28 cellular contexts compared by ENCODE assay signal in the genomic region with DNA sequence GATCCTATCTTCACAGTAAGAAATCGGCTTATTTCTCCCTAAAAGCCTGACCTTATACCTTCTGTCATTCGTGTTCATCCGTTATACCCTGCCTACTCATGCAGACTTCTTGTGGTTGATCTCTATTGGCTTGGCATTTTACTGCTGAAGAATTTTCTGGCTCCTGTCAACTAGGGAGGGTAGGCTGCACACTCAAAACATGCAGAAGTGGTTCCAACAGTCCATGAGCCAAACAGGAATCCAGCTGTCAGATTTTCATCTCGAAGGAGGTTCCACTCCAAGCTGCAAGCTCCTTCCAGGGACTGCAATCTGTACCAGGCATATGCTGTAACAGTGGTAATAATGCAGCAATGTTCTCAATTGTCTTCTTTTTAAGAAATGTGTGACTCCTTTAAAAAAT. TPM values are rescaled to one million over a fixed set of nuclear protein-coding genes. Genes with fewer than 3 reads are reported as not detected.
A peak's percentile ranks its signal among the peaks of the same experiment; 100 is the strongest.
DNase-seq lines count a peak whose midpoint lies in the region; ATAC-seq and TF ChIP-seq lines count a peak whose summit lies in the region.
"Had no signal": no experiment of that assay in that cellular context is flagged by ENCODE, and none has a peak within 500 bp of the region (broad histone marks: within the 10 kb centered on the region; RNA-seq: fewer than 3 reads in every experiment).

No MANE protein-coding gene starts in this region.

- ATAC-seq in lower lobe of right lung = no peak
- ATAC-seq: activated T-cell treated with anti-CD3 and anti-CD28 coated beads, Interleukin-2, amount 50 U/mL, for 4 hours; body of pancreas; left lung; naive thymus-derived CD4-positive, alpha-beta T cell; stimulated activated naive B cell treated with anti-CD40 and anti-IgM and Interleukin-4, amounts not matched to agents 10 μg/mL and 1 μg/mL and 100 μg/mL, for 72 hours had no signal

- H3K27ac ChIP-seq in lower lobe of right lung (no peak overlapping the region), A673 (ENCODE audit: low read depth, low read length, poor library complexity, severe bottlenecking) (no peak overlapping the region)
- H3K27ac ChIP-seq: BLaER1, body of pancreas, esophagus squamous epithelium, left lung had no signal

- DNase-seq in Ammon's horn (ENCODE audit: low spot score) (peak; percentile 30), OCI-M1 (lab: John Stamatoyannopoulos, UW) (peak; percentile 5), fibroblast of gingiva (ENCODE audit: low read depth) (peak; percentile 12), kidney tubule cell (ENCODE audit: low spot score) (peak; percentile 36), lower lobe of right lung (no peak), NCI-H526 (lab: John Stamatoyannopoulos, UW) (no peak), A172 (ENCODE audit: low spot score) (no peak), A673 (ENCODE audit: low spot score) (no peak)
- DNase-seq: ACHN; activated B cell treated with CpG ODN at 0.5 μM for 24 hours; activated gamma-delta T cell; activated naive CD8-positive, alpha-beta T cell treated with anti-CD3 and anti-CD28 coated beads, Interleukin-2, amount 10 ng/mL, durations not matched to agents 7 days and 5 days; activated T-cell treated with anti-CD3 and anti-CD28 coated beads, Interleukin-2, amount 50 U/mL, for 4 hours; body of pancreas; cerebellar nuclear complex; DMS153; esophagus squamous epithelium; left lung; midbrain; naive thymus-derived CD4-positive, alpha-beta T cell; NCI-H2107; occipital lobe; RPMI8226; small intestine; stimulated activated naive B cell treated with anti-CD40 and anti-IgM and Interleukin-4, amounts not matched to agents 10 μg/mL and 1 μg/mL and 100 μg/mL, for 72 hours; substantia nigra; trophoblast cell had no signal

- H3K27me3 ChIP-seq in lower lobe of right lung (ENCODE audit: low read depth) (no peaks in the 10 kb centered on the region), A673 (replicated peaks; ENCODE audit: insufficient read depth, low read depth, low read length, poor library complexity) (no peaks in the 10 kb centered on the region)
- H3K27me3 ChIP-seq: BLaER1, body of pancreas, esophagus squamous epithelium, left lung had no signal

- intact Hi-C loops in lower lobe of right lung (cut with DNase I) (no loop called here), A673 (cut with micrococcal nuclease; ENCODE audit: unreplicated experiment) (no loop called here)

- H3K36me3 ChIP-seq in lower lobe of right lung = no peaks in the 10 kb centered on the region
- H3K36me3 ChIP-seq in A673 (ENCODE audit: insufficient read depth, low read length, poor library complexity, severe bottlenecking) = no peaks in the 10 kb centered on the region
- H3K36me3 ChIP-seq: left lung had no signal

- BruUV-seq in A673 (replicated peaks; lab: Mats Ljungman, UMichigan) = no TSS peak

- CTCF ChIA-PET in A673 (lab: Charles Lee) = no interaction called here

- H3K4me1 ChIP-seq in lower lobe of right lung (no peaks in the 10 kb centered on the region), A673 (ENCODE audit: insufficient read depth, low read length, poor library complexity, severe bottlenecking) (no peaks in the 10 kb centered on the region)
- H3K4me1 ChIP-seq: BLaER1, body of pancreas, esophagus squamous epithelium, left lung had no signal

- POLR2A ChIA-PET in A673 (lab: Charles Lee; ENCODE audit: low non-redundant PET) = no interaction called here

- TF ChIP-seq CTCF in lower lobe of right lung (IDR thresholded peaks at IDR 0.05) = no peak
- no peak for TF ChIP-seq CTCF in A673 (conservative IDR thresholded peaks at IDR 0.05; ENCODE audit: low read depth, low read length)

- H3K9me3 ChIP-seq in lower lobe of right lung = no peaks in the 10 kb centered on the region
- no peaks in the 10 kb centered on the region for H3K9me3 ChIP-seq in A673 (ENCODE audit: low read depth, low read length, poor library complexity, severe bottlenecking)
- H3K9me3 ChIP-seq: BLaER1, body of pancreas, esophagus squamous epithelium, left lung had no signal

- H3K4me3 ChIP-seq in lower lobe of right lung (no peak overlapping the region), A673 (ENCODE audit: low read depth, low read length, poor library complexity, severe bottlenecking) (no peak overlapping the region)
- H3K4me3 ChIP-seq: BLaER1, body of pancreas, esophagus squamous epithelium, left lung had no signal

RNA-seq across cellular contexts. Expression of gene DNAJC11, which starts 10.1 kb away (rescaled TPM):
- total RNA-seq in lower lobe of right lung = 36.4 TPM
- 29.8 and 44.0 TPM in 2 replicates for total RNA-seq in A172 (2014; rRNA removed; shearing (Covaris generic))
- 94.2 and 106 TPM in 2 replicates for total RNA-seq in A673 (2021)

Comparison
In these comparisons a context has a peak if more than half of its experiments do, and no peak if none do; other contexts are left out.
1. DNase-seq: peak in Ammon's horn (single experiment), OCI-M1 (single experiment), fibroblast of gingiva (single experiment) and kidney tubule cell (single experiment); none in lower lobe of right lung (single experiment), NCI-H526 (0 of 2), A172 (single experiment) and A673 (single experiment).